Comparison of ENCODE assay signal across 14 cellular contexts in the genomic region with DNA sequence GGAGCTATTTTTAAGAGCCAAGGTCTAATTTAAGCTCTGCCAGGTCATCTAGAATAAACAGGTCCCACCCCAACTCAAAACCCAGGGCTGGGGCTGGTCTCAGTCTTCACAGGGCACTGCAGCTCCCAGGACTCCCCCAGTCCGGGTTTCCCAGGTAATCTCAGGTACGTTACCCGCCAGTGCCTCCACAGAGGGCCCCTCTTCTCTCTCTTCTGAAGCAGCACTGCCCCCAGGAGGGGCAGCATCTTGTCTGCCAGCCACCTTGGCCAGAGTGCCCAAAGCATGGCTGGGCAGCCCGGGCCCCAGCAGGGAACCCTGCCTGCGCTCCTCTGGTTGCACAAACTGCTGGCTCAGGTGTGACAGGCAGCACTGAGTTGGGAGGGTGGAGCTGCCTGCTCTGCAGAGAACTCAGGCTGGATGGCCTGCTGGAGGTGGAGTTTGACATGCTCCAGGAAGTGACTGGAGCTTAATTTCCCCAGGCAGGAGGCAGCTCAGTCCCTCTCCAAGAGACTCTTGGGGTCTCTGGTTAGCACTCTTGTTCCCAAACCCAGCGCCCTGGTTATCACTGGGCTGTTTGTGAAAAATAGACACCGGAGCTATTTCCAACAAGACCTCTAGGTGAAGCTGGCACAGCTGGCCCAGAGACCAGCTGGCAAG. TPM values are rescaled to one million over a fixed set of nuclear protein-coding genes. Genes with fewer than 3 reads are reported as not detected.
A peak's percentile ranks its signal among the peaks of the same experiment; 100 is the strongest.
DNase-seq lines count a peak whose midpoint lies in the region; ATAC-seq and TF ChIP-seq lines count a peak whose summit lies in the region.
"Had no signal": no experiment of that assay in that cellular context is flagged by ENCODE, and none has a peak within 500 bp of the region (broad histone marks: within the 10 kb centered on the region; RNA-seq: fewer than 3 reads in every experiment).

Gene PLA2G4F, minus strand, starts transcription at position 371 of the 657 bp plus-strand sequence. Its CDS starts 87 bp downstream, at position 284.

- H3K4me1 Mint-ChIP-seq in GM23338 (peaks cover 6% of the 10 kb centered on the region; the same call in 1 of the 3 replicates), natural killer cell (no peaks in the 10 kb centered on the region)
- H3K4me1 Mint-ChIP-seq in activated CD4-positive, alpha-beta T cell treated with anti-CD3 and anti-CD28 coated beads for 36 hours, result no peaks in the 10 kb centered on the region

- H3K9me3 Mint-ChIP-seq in GM23338, result no peaks in the 10 kb centered on the region
- no peaks in the 10 kb centered on the region for H3K9me3 Mint-ChIP-seq in activated CD4-positive, alpha-beta T cell treated with anti-CD3 and anti-CD28 coated beads for 36 hours (ENCODE audit: low read depth)
- no peaks in the 10 kb centered on the region for H3K9me3 Mint-ChIP-seq in natural killer cell
- H3K9me3 Mint-ChIP-seq: neural progenitor cell had no signal

- H3K79me2 ChIP-seq in GM23338 (replicated peaks; ENCODE audit: insufficient read depth) (no peaks in the 10 kb centered on the region), trophoblast cell (ENCODE audit: control insufficient read depth, insufficient read depth, low read length, poor library complexity) (no peaks in the 10 kb centered on the region)

- H3K27ac ChIP-seq in GM23338 (ENCODE audit: low read depth), result no peak within 1 kb of the TSS
- peak within 1 kb of the TSS in 6 of 12 donors; percentile 1 to 65 (median 21) for H3K27ac ChIP-seq in heart left ventricle
- peak within 1 kb of the TSS; percentile 13 for H3K27ac ChIP-seq in trophoblast cell (ENCODE audit: low read depth, low read length)
- H3K27ac ChIP-seq: GM23248, neural progenitor cell, uterus had no signal

- no peak within 1 kb of the TSS for H2AK5ac ChIP-seq in trophoblast cell (ENCODE audit: low read length)

- H3K18ac ChIP-seq in trophoblast cell (ENCODE audit: low read length), result no peak within 1 kb of the TSS

- no peak within 1 kb of the TSS for H3K23ac ChIP-seq in trophoblast cell (ENCODE audit: low read length)

- no peak within 1 kb of the TSS for H3K4ac ChIP-seq in trophoblast cell (ENCODE audit: low read depth, low read length)

- no peaks in the 10 kb centered on the region for H4K20me1 ChIP-seq in GM23338 (replicated peaks; ENCODE audit: insufficient read depth)

- DNase-seq in GM23338 (ENCODE audit: low spot score) (no peak), NCI-H69 (lab: John Stamatoyannopoulos, UW) (peak; percentile 40), heart left ventricle (peak in 1 of 5 donors; percentile 54), trophoblast cell (peak; percentile 55 to 66), NCI-H2171 (lab: John Stamatoyannopoulos, UW) (no peak), natural killer cell (no peak)
- no peak for DNase-seq in activated CD4-positive, alpha-beta T cell treated with anti-CD3 and anti-CD28 coated beads for 36 hours
- DNase-seq in activated CD4-positive, CD25-positive, alpha-beta regulatory T cell (lab: John Stamatoyannopoulos, UW), result no peak
- DNase-seq: cerebellar nuclear complex, GM23248, NCI-H2081, SW 1271, uterus had no signal

- intact Hi-C loops in heart left ventricle (cut with DNase I), result no loop called here
- intact Hi-C loops in activated CD4-positive, alpha-beta T cell treated with anti-CD3 and anti-CD28 coated beads for 36 hours (cut with DNase I, micrococcal nuclease), result loop anchor here in 1 of 2 experiments (10.0 kb wide), 1 partner anchor 228 kb away; no protein-coding TSS in a partner anchor
- intact Hi-C loops in natural killer cell (cut with micrococcal nuclease), result no loop called here

- TF ChIP-seq CTCF in GM23338 (conservative IDR thresholded peaks at IDR 0.05; ENCODE audit: low read depth in 2 of 2) (peak in 1 of 2 experiments; percentile 14; a peak in 1 of 4 replicates), heart left ventricle (IDR thresholded peaks at IDR 0.05) (no peak), natural killer cell (IDR thresholded peaks at IDR 0.05) (no peak)

- H3K4me3 ChIP-seq in GM23338 (no peak within 1 kb of the TSS), heart left ventricle (peak within 1 kb of the TSS in 5 of 12 donors; percentile 0 to 31 (median 12)), trophoblast cell (ENCODE audit: low read depth, low read length) (no peak within 1 kb of the TSS)
- H3K4me3 ChIP-seq: GM23248, neural progenitor cell, uterus had no signal

- no peak within 1 kb of the TSS for H2BK12ac ChIP-seq in trophoblast cell (ENCODE audit: low read length)

- H3K79me1 ChIP-seq in trophoblast cell (ENCODE audit: low read length), result no peaks in the 10 kb centered on the region

- H3K4me3 Mint-ChIP-seq in GM23338 (no peak within 1 kb of the TSS), natural killer cell (no peak within 1 kb of the TSS)
- no peak within 1 kb of the TSS for H3K4me3 Mint-ChIP-seq in activated CD4-positive, alpha-beta T cell treated with anti-CD3 and anti-CD28 coated beads for 36 hours
- H3K4me3 Mint-ChIP-seq: neural progenitor cell had no signal

- H4K91ac ChIP-seq in trophoblast cell (ENCODE audit: low read depth, low read length), result peak within 1 kb of the TSS; percentile 1

- H3K27ac Mint-ChIP-seq in GM23338 (peak within 1 kb of the TSS; percentile 75), natural killer cell (no peak within 1 kb of the TSS)
- no peak within 1 kb of the TSS for H3K27ac Mint-ChIP-seq in activated CD4-positive, alpha-beta T cell treated with anti-CD3 and anti-CD28 coated beads for 36 hours
- H3K27ac Mint-ChIP-seq: neural progenitor cell had no signal

- H3K4me1 ChIP-seq in GM23338 (ENCODE audit: insufficient read depth) (no peaks in the 10 kb centered on the region), heart left ventricle (peaks cover 0 to 63% (median 18%) of the 10 kb centered on the region in 12 donors), trophoblast cell (ENCODE audit: control insufficient read depth in 1 of 2, insufficient read depth in 2 of 2, low read length in 2 of 2) (peaks cover 12 to 13% of the 10 kb centered on the region in 2 experiments)
- H3K4me1 ChIP-seq: neural progenitor cell, uterus had no signal

- H3K36me3 Mint-ChIP-seq in GM23338 (ENCODE audit: low read depth) (peaks cover 7% of the 10 kb centered on the region), natural killer cell (no peaks in the 10 kb centered on the region)
- H3K36me3 Mint-ChIP-seq in activated CD4-positive, alpha-beta T cell treated with anti-CD3 and anti-CD28 coated beads for 36 hours (ENCODE audit: low read depth), result peaks cover 13% of the 10 kb centered on the region

- no peak within 1 kb of the TSS for H2BK5ac ChIP-seq in trophoblast cell (ENCODE audit: low read depth, low read length, poor library complexity)

- H3K27me3 Mint-ChIP-seq in GM23338 (ENCODE audit: insufficient read depth, low read depth, poor library complexity) (peaks cover 13% of the 10 kb centered on the region), natural killer cell (ENCODE audit: low read depth in 2 of 2) (no peaks in the 10 kb centered on the region)
- no peaks in the 10 kb centered on the region for H3K27me3 Mint-ChIP-seq in activated CD4-positive, alpha-beta T cell treated with anti-CD3 and anti-CD28 coated beads for 36 hours

- H4K12ac ChIP-seq in trophoblast cell (ENCODE audit: low read depth, low read length), result no peak within 1 kb of the TSS

- H4K8ac ChIP-seq in trophoblast cell (ENCODE audit: low read depth, low read length), result peak within 1 kb of the TSS; percentile 3

- H3K4me2 ChIP-seq in GM23338 (no peak within 1 kb of the TSS), trophoblast cell (ENCODE audit: low read length) (peak within 1 kb of the TSS; percentile 47)
- H3K4me2 ChIP-seq: neural progenitor cell had no signal

- POLR2A ChIA-PET in activated CD4-positive, alpha-beta T cell treated with anti-CD3 and anti-CD28 coated beads for 36 hours (lab: Charles Lee), result no interaction called here

- H3K9ac ChIP-seq in trophoblast cell (ENCODE audit: low read length), result no peak within 1 kb of the TSS
- H3K9ac ChIP-seq: GM23248, neural progenitor cell had no signal

- H2BK120ac ChIP-seq in trophoblast cell (ENCODE audit: insufficient read depth, low read length, poor library complexity), result no peak within 1 kb of the TSS

- no peak within 1 kb of the TSS for H3K14ac ChIP-seq in trophoblast cell (ENCODE audit: low read length)

- CTCF ChIA-PET in activated CD4-positive, alpha-beta T cell treated with anti-CD3 and anti-CD28 coated beads for 36 hours (lab: Charles Lee), result interaction anchor here (0.8 kb wide), 1 partner anchor 39 kb away, joined by 3 read pairs; no protein-coding TSS in a partner anchor

- H3K27me3 ChIP-seq in GM23338 (ENCODE audit: insufficient read depth) (no peaks in the 10 kb centered on the region), heart left ventricle (no peaks in the 10 kb centered on the region), trophoblast cell (ENCODE audit: insufficient read depth, low read length) (no peaks in the 10 kb centered on the region)
- H3K27me3 ChIP-seq: neural progenitor cell, uterus had no signal

- H3K9me3 ChIP-seq in heart left ventricle, result no peaks in the 10 kb centered on the region
- no peaks in the 10 kb centered on the region for H3K9me3 ChIP-seq in trophoblast cell (ENCODE audit: insufficient read depth, low read depth, low read length)
- H3K9me3 ChIP-seq: uterus had no signal

- H3K36me3 ChIP-seq in GM23338 (ENCODE audit: insufficient read depth), result peaks cover 6% of the 10 kb centered on the region; the same call in 1 of the 2 replicates
- peaks cover 0 to 27% (median 19%) of the 10 kb centered on the region in 9 donors for H3K36me3 ChIP-seq in heart left ventricle
- peaks cover 21 to 25% of the 10 kb centered on the region in 2 experiments for H3K36me3 ChIP-seq in trophoblast cell (ENCODE audit: control insufficient read depth in 1 of 2, insufficient read depth in 2 of 2, low read length in 2 of 2)
- H3K36me3 ChIP-seq: neural progenitor cell, uterus had no signal

- peak within 1 kb of the TSS; percentile 23; the same call in 1 of the 2 replicates for H2AFZ ChIP-seq in GM23338
- H2AFZ ChIP-seq in trophoblast cell (ENCODE audit: insufficient read depth, low read length, poor library complexity), result peak within 1 kb of the TSS; percentile 1
- H2AFZ ChIP-seq: GM23248, neural progenitor cell had no signal

- 45 to 57% (median 52%) methylated on average over 7 of the region's 7 CpGs for WGBS in heart left ventricle, 4 donors
- WGBS in trophoblast cell (ENCODE audit: extremely low coverage, insufficient coverage, insufficient read length), result no CpG with 5 or more reads among the region's 7 CpGs

- peak; percentile 76 for ATAC-seq in GM23338
- peak in 3 of 4 donors; percentile 9 to 24 (median 10) for ATAC-seq in heart left ventricle
- ATAC-seq in activated CD4-positive, alpha-beta T cell treated with anti-CD3 and anti-CD28 coated beads for 36 hours, result no peak
- ATAC-seq in natural killer cell, result no peak

- no peaks in the 10 kb centered on the region for H3F3A ChIP-seq in GM23338 (replicated peaks; ENCODE audit: low read depth)

- TF ChIP-seq POLR2A in heart left ventricle (IDR thresholded peaks at IDR 0.05), result no peak

- no peaks in the 10 kb centered on the region for H3K9me2 ChIP-seq in GM23338 (ENCODE audit: insufficient read depth)

RNA-seq across cellular contexts. Expression of gene PLA2G4F, which starts in this region (rescaled TPM):
- total RNA-seq in GM23338 (2014; rRNA removed; shearing (Covaris generic)), result not detected in 2 replicates
- polyA plus RNA-seq in GM23338 (2016; fragmentation: Nextera tagmentation; extraction: Ambion mirVana) (not detected in 2 replicates), heart left ventricle (1 to 10 TPM in 1 of 2 donors, under 1 TPM in 1; 0.10 to 3.2 TPM)
- total RNA-seq in heart left ventricle (1 to 10 TPM in 6 of 9 donors, under 1 TPM in 3; 0.09 to 9.0 (median 1.4) TPM), natural killer cell (not detected)
- polyA plus RNA-seq in trophoblast cell (2013), result 0.96 and 1.1 TPM in 2 replicates
- total RNA-seq in activated CD4-positive, alpha-beta T cell treated with anti-CD3 and anti-CD28 coated beads for 36 hours, result not detected
- total RNA-seq: GM23248 had no signal
- polyA plus RNA-seq: GM23248 had no signal

Comparison
In these comparisons a context has a peak if more than half of its experiments do, and no peak if none do; other contexts are left out.
1. Peak in ATAC-seq in GM23338; RNA of the gene not detected or under 1 TPM.
2. ATAC-seq: peak in heart left ventricle (3 of 4); none in activated CD4-positive, alpha-beta T cell treated with anti-CD3 and anti-CD28 coated beads for 36 hours (single experiment) and natural killer cell (0 of 3).
3. DNase-seq: peak in NCI-H69 (single experiment) and trophoblast cell (2 of 2); none in GM23338 (single experiment), activated CD4-positive, alpha-beta T cell treated with anti-CD3 and anti-CD28 coated beads for 36 hours (single experiment), NCI-H2171 (single experiment), activated CD4-positive, CD25-positive, alpha-beta regulatory T cell (0 of 4) and natural killer cell (single experiment).